Comparison of ENCODE assay signal across 16 cellular contexts in genomic region chr9:304106-304505, GRCh38.
DNase-seq lines count a peak whose midpoint lies in the region; ATAC-seq and TF ChIP-seq lines count a peak whose summit lies in the region.
"Had no signal": no experiment of that assay in that cellular context is flagged by ENCODE, and none has a peak within 500 bp of the region (broad histone marks: within the 10 kb centered on the region; RNA-seq: fewer than 3 reads in every experiment).

No MANE protein-coding gene starts in this region.

- H3K27me3 ChIP-seq in hepatocyte, result no peaks in the 10 kb centered on the region
- H3K27me3 ChIP-seq: neural progenitor cell had no signal

- H3K4me3 ChIP-seq in hepatocyte, result no peak overlapping the region
- H3K4me3 ChIP-seq: neural progenitor cell had no signal

- peaks cover 94% of the 10 kb centered on the region for H3K36me3 Mint-ChIP-seq in activated T-cell treated with anti-CD3 and anti-CD28 coated beads, Interleukin-2, amount 50 U/mL, for 24 hours (ENCODE audit: low read depth)
- peaks cover 97% of the 10 kb centered on the region for H3K36me3 Mint-ChIP-seq in stimulated activated effector memory CD8-positive, alpha-beta T cell treated with anti-CD3 and anti-CD28 coated beads, Interleukin-12 subunit alpha, Interleukin-12 subunit beta, amount 100 ng/mL, for 72 hours
- H3K36me3 Mint-ChIP-seq: neural progenitor cell had no signal

- no peaks in the 10 kb centered on the region for H3K4me1 ChIP-seq in hepatocyte (ENCODE audit: insufficient read depth)
- H3K4me1 ChIP-seq: neural progenitor cell had no signal

- H3K4me2 ChIP-seq in hepatocyte, result no peak overlapping the region
- H3K4me2 ChIP-seq: neural progenitor cell had no signal

- no peak overlapping the region for H2AFZ ChIP-seq in hepatocyte
- H2AFZ ChIP-seq: neural progenitor cell had no signal

- no peak for DNase-seq in activated T-cell treated with anti-CD3 and anti-CD28 coated beads, Interleukin-2, amount 50 U/mL, for 24 hours
- DNase-seq in activated T-cell treated with anti-CD3 and anti-CD28 coated beads for 4 hours (no peak), astrocyte of the hippocampus (ENCODE audit: low read depth, low spot score) (peak; percentile 5), hepatocyte (ENCODE audit: low spot score) (no peak), NCI-H446 (lab: John Stamatoyannopoulos, UW) (no peak)
- no peak for DNase-seq in stimulated activated effector memory CD8-positive, alpha-beta T cell treated with anti-CD3 and anti-CD28 coated beads, Interleukin-12 subunit alpha, Interleukin-12 subunit beta, amount 100 ng/mL, for 72 hours (ENCODE audit: low spot score in 2 of 2)
- DNase-seq: amniotic stem cell; KG1; NCI-H510A; stimulated activated naive CD8-positive, alpha-beta T cell treated with anti-CD3 and anti-CD28 coated beads, Interleukin-15, amount 100 ng/mL, for 72 hours had no signal

- H3K4me1 Mint-ChIP-seq in activated T-cell treated with anti-CD3 and anti-CD28 coated beads, Interleukin-2, amount 50 U/mL, for 24 hours (ENCODE audit: low read depth), result peaks cover 15% of the 10 kb centered on the region
- H3K4me1 Mint-ChIP-seq in stimulated activated effector memory CD8-positive, alpha-beta T cell treated with anti-CD3 and anti-CD28 coated beads, Interleukin-12 subunit alpha, Interleukin-12 subunit beta, amount 100 ng/mL, for 72 hours, result peaks cover 21% of the 10 kb centered on the region
- H3K4me1 Mint-ChIP-seq: neural progenitor cell had no signal

- ATAC-seq in stimulated activated effector memory CD8-positive, alpha-beta T cell treated with anti-CD3 and anti-CD28 coated beads, Interleukin-12 subunit alpha, Interleukin-12 subunit beta, amount 100 ng/mL, for 72 hours, result no peak
- no peak for ATAC-seq in GM21825 (IDR thresholded peaks at IDR 0.05; ENCODE audit: unreplicated experiment)
- ATAC-seq in HG02642 (IDR thresholded peaks at IDR 0.05; ENCODE audit: poor library complexity, unreplicated experiment), result no peak
- ATAC-seq: SK-N-SH treated with all-trans-retinoic acid at 6 μM for 48 hours; stimulated activated naive CD8-positive, alpha-beta T cell treated with anti-CD3 and anti-CD28 coated beads, Interleukin-15, amount 100 ng/mL, for 72 hours had no signal

- H3K4me3 Mint-ChIP-seq in activated T-cell treated with anti-CD3 and anti-CD28 coated beads, Interleukin-2, amount 50 U/mL, for 24 hours, result no peak overlapping the region
- no peak overlapping the region for H3K4me3 Mint-ChIP-seq in stimulated activated effector memory CD8-positive, alpha-beta T cell treated with anti-CD3 and anti-CD28 coated beads, Interleukin-12 subunit alpha, Interleukin-12 subunit beta, amount 100 ng/mL, for 72 hours
- H3K4me3 Mint-ChIP-seq: CD14-positive monocyte; memory B cell; neural progenitor cell; stimulated activated naive CD8-positive, alpha-beta T cell treated with anti-CD3 and anti-CD28 coated beads, Interleukin-15, amount 100 ng/mL, for 72 hours had no signal

- peak overlapping the region; percentile 1 for H3K27ac ChIP-seq in hepatocyte
- H3K27ac ChIP-seq: neural progenitor cell had no signal

- H4K20me1 ChIP-seq in hepatocyte (ENCODE audit: insufficient read depth, poor library complexity, severe bottlenecking), result no peaks in the 10 kb centered on the region

- 75% methylated on average over 4 of the region's 4 CpGs for WGBS in hepatocyte (ENCODE audit: low lambda C conversion rate, missing lambda C conversion rate)

- TF ChIP-seq CTCF in hepatocyte (IDR thresholded peaks at IDR 0.05; ENCODE audit: poor library complexity), result no peak

- H3K9me3 Mint-ChIP-seq in activated T-cell treated with anti-CD3 and anti-CD28 coated beads, Interleukin-2, amount 50 U/mL, for 24 hours, result no peaks in the 10 kb centered on the region
- H3K9me3 Mint-ChIP-seq in stimulated activated effector memory CD8-positive, alpha-beta T cell treated with anti-CD3 and anti-CD28 coated beads, Interleukin-12 subunit alpha, Interleukin-12 subunit beta, amount 100 ng/mL, for 72 hours, result no peaks in the 10 kb centered on the region
- H3K9me3 Mint-ChIP-seq: CD14-positive monocyte; memory B cell; neural progenitor cell; stimulated activated naive CD8-positive, alpha-beta T cell treated with anti-CD3 and anti-CD28 coated beads, Interleukin-15, amount 100 ng/mL, for 72 hours had no signal

- no peaks in the 10 kb centered on the region for H3K27me3 Mint-ChIP-seq in activated T-cell treated with anti-CD3 and anti-CD28 coated beads, Interleukin-2, amount 50 U/mL, for 24 hours
- H3K27me3 Mint-ChIP-seq: memory B cell; stimulated activated naive CD8-positive, alpha-beta T cell treated with anti-CD3 and anti-CD28 coated beads, Interleukin-15, amount 100 ng/mL, for 72 hours had no signal

- H3K9me2 ChIP-seq in hepatocyte (replicated peaks; ENCODE audit: insufficient read depth), result no peaks in the 10 kb centered on the region

- H3K36me3 ChIP-seq in hepatocyte (replicated peaks; ENCODE audit: insufficient read depth, low read depth), result no peaks in the 10 kb centered on the region
- H3K36me3 ChIP-seq: neural progenitor cell had no signal

- H3K79me2 ChIP-seq in hepatocyte, result no peaks in the 10 kb centered on the region

- H3K9me3 ChIP-seq in hepatocyte (ENCODE audit: low read depth), result no peaks in the 10 kb centered on the region

- peak overlapping the region; percentile 83 for H3K27ac Mint-ChIP-seq in activated T-cell treated with anti-CD3 and anti-CD28 coated beads, Interleukin-2, amount 50 U/mL, for 24 hours
- H3K27ac Mint-ChIP-seq in stimulated activated effector memory CD8-positive, alpha-beta T cell treated with anti-CD3 and anti-CD28 coated beads, Interleukin-12 subunit alpha, Interleukin-12 subunit beta, amount 100 ng/mL, for 72 hours, result peak overlapping the region; percentile 90
- H3K27ac Mint-ChIP-seq: neural progenitor cell had no signal
